21 cellular contexts compared by ENCODE assay signal in the genomic region with DNA sequence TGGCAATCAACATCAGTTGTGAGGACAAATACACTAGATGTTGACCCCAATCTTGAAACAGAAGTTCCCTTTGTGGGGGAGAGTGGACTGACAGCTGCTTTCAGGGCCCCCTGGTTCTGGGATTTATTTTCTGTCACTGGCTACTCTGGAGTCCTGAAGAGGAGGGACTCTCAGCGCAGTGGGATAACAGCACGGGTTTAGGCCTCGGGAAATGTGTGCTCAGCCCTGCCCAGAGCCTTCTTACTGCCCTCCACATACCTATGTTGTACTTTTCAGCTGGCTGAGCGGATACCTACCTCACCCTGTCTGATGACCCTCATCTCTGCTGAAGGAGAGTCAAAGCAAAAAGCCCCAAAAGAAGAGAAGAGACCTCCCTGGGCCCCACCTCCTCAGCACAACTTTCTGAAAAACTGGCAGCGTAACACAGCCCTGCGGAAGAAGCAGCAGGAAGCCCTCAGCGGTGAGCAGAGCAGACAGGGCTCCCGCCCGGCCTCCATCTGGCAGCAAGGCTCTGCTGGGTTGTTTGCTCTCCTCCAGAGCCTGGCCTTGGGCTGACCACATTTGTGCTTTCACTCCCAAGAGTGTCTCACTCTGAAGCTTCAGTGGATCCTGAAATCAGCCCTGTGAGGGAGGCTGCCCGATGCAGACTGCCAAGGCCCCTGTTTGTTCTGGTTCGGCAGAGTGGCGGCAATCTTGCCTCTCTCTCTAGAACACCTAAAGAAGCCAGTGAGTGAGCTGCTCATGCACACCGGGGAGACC. TPM values are rescaled to one million over a fixed set of nuclear protein-coding genes. Genes with fewer than 3 reads are reported as not detected.
DNase-seq lines count a peak whose midpoint lies in the region; FAIRE-seq and TF ChIP-seq lines count a peak whose summit lies in the region.
"Had no signal": no experiment of that assay in that cellular context is flagged by ENCODE, and none has a peak within 500 bp of the region (broad histone marks: within the 10 kb centered on the region; RNA-seq: fewer than 3 reads in every experiment).

No MANE protein-coding gene starts in this region.

- peak overlapping the region; percentile 69 for H3K27ac ChIP-seq in RWPE1
- no peak overlapping the region for H3K27ac ChIP-seq in H1 (ENCODE audit: low read depth, low read length)
- H3K27ac ChIP-seq in ovary, result peak overlapping the region; percentile 71 to 73
- H3K27ac ChIP-seq: upper lobe of left lung, VCaP had no signal

- H2BK5ac ChIP-seq in H1 (ENCODE audit: low read depth, low read length), result no peak overlapping the region

- TF ChIP-seq EP300 in H1 (IDR thresholded peaks at IDR 0.05; ENCODE audit: borderline replicate concordance in 1 of 2, low read depth in 2 of 2, low read length in 2 of 2) (no peak), ovary (IDR thresholded peaks at IDR 0.05) (no peak)

- no peak overlapping the region for H3K14ac ChIP-seq in H1 (ENCODE audit: insufficient read length)

- no peak overlapping the region for H2BK12ac ChIP-seq in H1 (ENCODE audit: low read depth, low read length)

- TF ChIP-seq RAD21 in H1 (IDR thresholded peaks at IDR 0.05 in 1 of 2, conservative IDR thresholded peaks at IDR 0.05 in 1 of 2; ENCODE audit: low read depth in 2 of 2, low read length in 2 of 2), result no peak

- H3K9ac ChIP-seq in H1 (replicated peaks in 1 of 4; ENCODE audit: extremely low read depth in 1 of 4, low read depth in 3 of 4, low read length in 3 of 4), result no peak overlapping the region; a peak in 1 of 7 replicates

- H3K4me1 ChIP-seq in Caco-2 (peaks cover 16% of the 10 kb centered on the region), H1 (replicated peaks in 1 of 4; ENCODE audit: control insufficient read depth in 3 of 4, insufficient read depth in 4 of 4, low read length in 3 of 4) (peaks cover 0 to 2% (median 0%) of the 10 kb centered on the region in 4 experiments; a peak in 2 of 7 replicates), ovary (ENCODE audit: insufficient read depth) (peaks cover 25% of the 10 kb centered on the region)
- H3K4me1 ChIP-seq: upper lobe of left lung had no signal

- peak overlapping the region; percentile 9; the same call in 1 of the 2 replicates for H4K8ac ChIP-seq in H1 (ENCODE audit: extremely low read depth, insufficient read depth, low read length)

- H3K79me2 ChIP-seq in H1 (ENCODE audit: control insufficient read depth in 1 of 2, insufficient read depth in 2 of 2, low read length in 2 of 2), result no peaks in the 10 kb centered on the region

- H3K18ac ChIP-seq in H1 (ENCODE audit: extremely low read depth, low read length), result no peak overlapping the region

- H3K4me1 Mint-ChIP-seq in Caco-2 (ENCODE audit: low read depth, unreplicated experiment), result peaks cover 34% of the 10 kb centered on the region
- peaks cover 7% of the 10 kb centered on the region for H3K4me1 Mint-ChIP-seq in activated CD4-positive, alpha-beta T cell treated with anti-CD3 and anti-CD28 coated beads, Interleukin-2, amount 10 ng/mL, durations not matched to agents 24 days and 14 days

- no peaks in the 10 kb centered on the region for H3K79me1 ChIP-seq in H1 (ENCODE audit: low read depth, low read length)

- 81% methylated on average over 12 of the region's 13 CpGs; no CpG with 5 or more reads in 1 of the 2 experiments for WGBS in H1 (ENCODE audit: extremely low coverage in 1 of 2, insufficient coverage in 1 of 2, insufficient read length in 1 of 2, insufficient replicate concordance in 2 of 2, low coverage in 1 of 2, low lambda C conversion rate in 2 of 2, missing lambda C conversion rate in 1 of 2), 2 experiments
- WGBS in ovary, 3 donors, result 17 to 33% (median 29%) methylated on average over 13 of the region's 13 CpGs

- no peaks in the 10 kb centered on the region for H3K36me3 Mint-ChIP-seq in Caco-2 (ENCODE audit: insufficient read depth, unreplicated experiment)
- H3K36me3 Mint-ChIP-seq in activated CD4-positive, alpha-beta T cell treated with anti-CD3 and anti-CD28 coated beads, Interleukin-2, amount 10 ng/mL, durations not matched to agents 24 days and 14 days (ENCODE audit: low read depth), result no peaks in the 10 kb centered on the region
- H3K36me3 Mint-ChIP-seq: CD8-positive, alpha-beta T cell; naive thymus-derived CD8-positive, alpha-beta T cell had no signal

- POLR2A ChIA-PET in Caco-2 (lab: Charles Lee), result no interaction called here
- POLR2A ChIA-PET in RWPE1 (lab: Yijun Ruan, JAX; ENCODE audit: low non-redundant PET), result no interaction called here
- POLR2A ChIA-PET in H1 (lab: Charles Lee; ENCODE audit: partially characterized antibody), result interaction anchor here (0.7 to 1.0 kb wide), 3 partner anchors 9 to 15 kb away, joined by 3 to 4 read pairs (median 3); no protein-coding TSS in a partner anchor
- POLR2A ChIA-PET in HEK293T (lab: Yijun Ruan, JAX), result interaction anchor here (1.4 kb wide), 1 partner anchor 24 kb away, joined by 5 read pairs; no protein-coding TSS in a partner anchor

- H3K9me3 ChIP-seq in Caco-2 (no peaks in the 10 kb centered on the region), H1 (ENCODE audit: insufficient read depth in 2 of 2, low read depth in 1 of 2, low read length in 1 of 2) (no peaks in the 10 kb centered on the region), ovary (no peaks in the 10 kb centered on the region)
- H3K9me3 ChIP-seq: upper lobe of left lung had no signal

- peak overlapping the region; percentile 12 for H3K27ac Mint-ChIP-seq in Caco-2 (ENCODE audit: unreplicated experiment)
- H3K27ac Mint-ChIP-seq in activated CD4-positive, alpha-beta T cell treated with anti-CD3 and anti-CD28 coated beads, Interleukin-2, amount 10 ng/mL, durations not matched to agents 24 days and 14 days, result no peak overlapping the region
- H3K27ac Mint-ChIP-seq: CD8-positive, alpha-beta T cell had no signal

- no peaks in the 10 kb centered on the region for H4K20me1 ChIP-seq in H1 (replicated peaks in 1 of 2; ENCODE audit: control insufficient read depth in 1 of 2, insufficient read depth in 2 of 2, low read length in 2 of 2)

- no peak for TF ChIP-seq POLR2A in H1 (IDR thresholded peaks at IDR 0.05; ENCODE audit: control extremely low read depth in 1 of 2, low read depth in 2 of 2, low read length in 2 of 2)
- TF ChIP-seq POLR2A in ovary (IDR thresholded peaks at IDR 0.05), result no peak

- no peak overlapping the region for H2BK120ac ChIP-seq in H1 (replicated peaks; ENCODE audit: low read depth, low read length)

- no peak overlapping the region for H3K23ac ChIP-seq in H1 (ENCODE audit: insufficient read length)

- H3K23me2 ChIP-seq in H1 (ENCODE audit: low read depth, low read length), result no peaks in the 10 kb centered on the region

- no peaks in the 10 kb centered on the region for H3K9me3 Mint-ChIP-seq in Caco-2 (ENCODE audit: unreplicated experiment)
- no peaks in the 10 kb centered on the region for H3K9me3 Mint-ChIP-seq in activated CD4-positive, alpha-beta T cell treated with anti-CD3 and anti-CD28 coated beads, Interleukin-2, amount 10 ng/mL, durations not matched to agents 24 days and 14 days
- H3K9me3 Mint-ChIP-seq: CD8-positive, alpha-beta T cell; naive thymus-derived CD8-positive, alpha-beta T cell had no signal

- CTCF ChIA-PET in Caco-2 (lab: Charles Lee) (no interaction called here), RWPE1 (lab: Yijun Ruan, JAX) (interaction anchor here (0.6 to 1.2 kb wide), 4 partner anchors 17 to 67 kb away, joined by 3 to 7 read pairs (median 4); partner anchors contain the start of gene SPATA20), H1 (lab: Charles Lee; ENCODE audit: partially characterized antibody) (interaction anchor here (0.6 to 2.7 kb wide), 7 partner anchors 11 to 318 kb away, joined by 3 to 12 read pairs (median 3); no protein-coding TSS in a partner anchor), HEK293T (lab: Yijun Ruan, JAX) (interaction anchor here (1.0 kb wide), 1 partner anchor 35 kb away, joined by 3 read pairs; no protein-coding TSS in a partner anchor)

- H2AK5ac ChIP-seq in H1 (ENCODE audit: low read depth, low read length), result no peak overlapping the region

- no peak overlapping the region for H4K91ac ChIP-seq in H1 (replicated peaks; ENCODE audit: insufficient read length, low read length)

- no peak overlapping the region for H3K4me2 ChIP-seq in H1 (ENCODE audit: insufficient read depth in 1 of 2, low read depth in 2 of 2, low read length in 2 of 2)

- no peak overlapping the region for H3K56ac ChIP-seq in H1 (replicated peaks; ENCODE audit: insufficient read length, low read depth, low read length)

- TF ChIP-seq CTCF in Caco-2 (IDR thresholded peaks at IDR 0.05; ENCODE audit: insufficient read depth in 1 of 2, low read depth in 1 of 2, low read length in 1 of 2, severe bottlenecking in 1 of 2, unreplicated experiment in 1 of 2) (no peak), RWPE1 (conservative IDR thresholded peaks at IDR 0.05; ENCODE audit: low read depth) (no peak), H1 (IDR thresholded peaks at IDR 0.05; ENCODE audit: control extremely low read depth in 1 of 3, insufficient read depth in 1 of 3, low read depth in 1 of 3, low read length in 3 of 3) (no peak), ovary (IDR thresholded peaks at IDR 0.05) (no peak)

- H3K36me3 ChIP-seq in Caco-2 (ENCODE audit: control insufficient read depth, insufficient read depth, low read length) (no peaks in the 10 kb centered on the region), H1 (ENCODE audit: control insufficient read depth in 2 of 4, insufficient read depth in 4 of 4, low read length in 3 of 4) (no peaks in the 10 kb centered on the region), ovary (no peaks in the 10 kb centered on the region)
- H3K36me3 ChIP-seq: upper lobe of left lung had no signal

- H3K27me3 Mint-ChIP-seq in Caco-2 (ENCODE audit: insufficient read depth, unreplicated experiment), result no peaks in the 10 kb centered on the region
- no peaks in the 10 kb centered on the region for H3K27me3 Mint-ChIP-seq in activated CD4-positive, alpha-beta T cell treated with anti-CD3 and anti-CD28 coated beads, Interleukin-2, amount 10 ng/mL, durations not matched to agents 24 days and 14 days
- H3K27me3 Mint-ChIP-seq: naive thymus-derived CD8-positive, alpha-beta T cell had no signal

- BruUV-seq in Caco-2 (replicated peaks; lab: Mats Ljungman, UMichigan), result no TSS peak

- H3K4ac ChIP-seq in H1 (replicated peaks; ENCODE audit: insufficient read length, low read depth, low read length), result no peak overlapping the region

- DNase-seq in Caco-2 (peak in 1 of 2 experiments; percentile 37), RWPE1 (ENCODE audit: low spot score) (no peak), H1 (ENCODE audit: low read depth in 1 of 2, low spot score in 2 of 2) (no peak), ovary (peak; percentile 73 to 87 (median 78)), HEK293T (ENCODE audit: extremely low spot score) (no peak), OCI-M1 (lab: John Stamatoyannopoulos, UW) (no peak)
- DNase-seq in activated CD4-positive, alpha-beta T cell treated with anti-CD3 and anti-CD28 coated beads, Interleukin-2, amount 10 ng/mL, durations not matched to agents 24 days and 14 days, result no peak
- no peak for DNase-seq in activated T-cell treated with anti-CD3 and anti-CD28 coated beads, Interleukin-2, amount 50 U/mL, for 1 hour
- DNase-seq: CD8-positive, alpha-beta T cell; naive thymus-derived CD8-positive, alpha-beta T cell; NCI-H2029; NCI-H774; stimulated activated CD4-positive, alpha-beta T cell treated with anti-CD3 and anti-CD28 coated beads, Interleukin-4, amount 100 ng/mL, for 4 hours; SW 1271; upper lobe of left lung had no signal

- H3K4me3 ChIP-seq in Caco-2 (ENCODE audit: low read depth, low read length), result no peak overlapping the region
- H3K4me3 ChIP-seq in H1 (ENCODE audit: extremely low read depth in 1 of 4, insufficient read depth in 2 of 4, low read depth in 3 of 4, low read length in 4 of 4), result no peak overlapping the region
- H3K4me3 ChIP-seq in ovary, result no peak overlapping the region
- H3K4me3 ChIP-seq: GM12878, upper lobe of left lung had no signal

- no peak overlapping the region for H4K5ac ChIP-seq in H1 (ENCODE audit: insufficient read length, low read depth, low read length)

- no peak overlapping the region for H2AFZ ChIP-seq in H1 (ENCODE audit: low read length)

- H3K4me3 Mint-ChIP-seq in Caco-2 (ENCODE audit: unreplicated experiment), result no peak overlapping the region
- no peak overlapping the region for H3K4me3 Mint-ChIP-seq in activated CD4-positive, alpha-beta T cell treated with anti-CD3 and anti-CD28 coated beads, Interleukin-2, amount 10 ng/mL, durations not matched to agents 24 days and 14 days
- H3K4me3 Mint-ChIP-seq: CD8-positive, alpha-beta T cell; naive thymus-derived CD8-positive, alpha-beta T cell had no signal

- FAIRE-seq in H1 (lab: Jason Lieb, UNC), result no peak
- FAIRE-seq: endometrium, GM12878 had no signal

- H2BK15ac ChIP-seq in H1 (ENCODE audit: low read length), result no peak overlapping the region

- intact Hi-C loops in Caco-2 (cut with micrococcal nuclease; ENCODE audit: unreplicated experiment) (no loop called here), ovary (cut with DNase I) (no loop called here)
- intact Hi-C loops in activated CD4-positive, alpha-beta T cell treated with anti-CD3 and anti-CD28 coated beads, Interleukin-2, amount 10 ng/mL, durations not matched to agents 24 days and 14 days (cut with micrococcal nuclease), result no loop called here

- no peak overlapping the region for H2BK20ac ChIP-seq in H1 (ENCODE audit: low read length)

- H3K27me3 ChIP-seq in Caco-2 (replicated peaks; ENCODE audit: control insufficient read depth, insufficient read depth, low read length) (no peaks in the 10 kb centered on the region), H1 (replicated peaks in 1 of 4; ENCODE audit: control insufficient read depth in 3 of 4, extremely low read depth in 1 of 4, insufficient read depth in 3 of 4, low read length in 3 of 4) (no peaks in the 10 kb centered on the region; a peak in 1 of 7 replicates), ovary (no peaks in the 10 kb centered on the region)
- H3K27me3 ChIP-seq: upper lobe of left lung had no signal

RNA-seq across cellular contexts. Expression of gene MYCBPAP, which starts 10.2 kb away (rescaled TPM):
- total RNA-seq in Caco-2 (2022) (1.3 and 2.7 TPM in 2 replicates), ovary (1 to 10 TPM; 2.5 to 8.1 (median 4.5) TPM)
- total RNA-seq in H1 (2021; fragmentation: NEBNext Ultra II Directional; extraction: Animal tissue kit (Norgen Biotek cat#: 25700)), result 1.7 and 3.3 TPM in 2 replicates
- polyA plus RNA-seq in H1 (2011; rRNA removed) (0.89 and 1.2 TPM in 2 replicates), ovary (1 to 10 TPM; 3.2 to 9.7 TPM)
- polyA plus RNA-seq in H1 (2011; cell fraction: cytosol; rRNA removed), result 2.8 TPM
- polyA plus RNA-seq in H1 (2011; cell fraction: nucleus; rRNA removed), result 9.0 TPM
- polyA plus RNA-seq in H1 (2012, experiment 1 of 2), result 0.88 to 2.6 TPM (median 2.1 TPM) in 4 replicates
- 1.0 TPM for polyA plus RNA-seq in H1 (2012, experiment 2 of 2)
- 0.85 TPM for polyA plus RNA-seq in H1 (2013, experiment 1 of 2)
- polyA plus RNA-seq in H1 (2013, experiment 2 of 2), result 0.68 TPM
- 2.2 and 2.6 TPM in 2 replicates for polyA minus RNA-seq in H1 (2011; rRNA and poly(A)+ RNA removed)
- 2.4 TPM for polyA minus RNA-seq in H1 (2011; cell fraction: cytosol; rRNA and poly(A)+ RNA removed)
- 6.1 TPM for polyA minus RNA-seq in H1 (2011; cell fraction: nucleus; rRNA and poly(A)+ RNA removed)
- total RNA-seq in activated CD4-positive, alpha-beta T cell treated with anti-CD3 and anti-CD28 coated beads, Interleukin-2, amount 10 ng/mL, durations not matched to agents 24 days and 14 days, result 3.5 TPM in 2 replicates
- total RNA-seq: M059J had no signal

RNA-seq across cellular contexts. Expression of gene EPN3, which starts 14.1 kb away (rescaled TPM):
- total RNA-seq in Caco-2 (2022), result 49.4 and 53.2 TPM in 2 replicates
- 5.8 and 7.9 TPM in 2 replicates for total RNA-seq in H1 (2021; fragmentation: NEBNext Ultra II Directional; extraction: Animal tissue kit (Norgen Biotek cat#: 25700))
- polyA plus RNA-seq in H1 (2011; rRNA removed), result 6.7 and 8.1 TPM in 2 replicates
- 4.7 TPM for polyA plus RNA-seq in H1 (2011; cell fraction: cytosol; rRNA removed)
- 9.8 TPM for polyA plus RNA-seq in H1 (2011; cell fraction: nucleus; rRNA removed)
- 4.6 to 8.1 TPM (median 4.8 TPM) in 4 replicates for polyA plus RNA-seq in H1 (2012, experiment 1 of 2)
- polyA plus RNA-seq in H1 (2012, experiment 2 of 2), result 18.3 TPM
- 4.9 TPM for polyA plus RNA-seq in H1 (2013, experiment 1 of 2)
- polyA plus RNA-seq in H1 (2013, experiment 2 of 2), result 5.5 TPM
- 3.8 and 4.1 TPM in 2 replicates for polyA minus RNA-seq in H1 (2011; rRNA and poly(A)+ RNA removed)
- polyA minus RNA-seq in H1 (2011; cell fraction: cytosol; rRNA and poly(A)+ RNA removed), result 5.2 TPM
- 11.3 TPM for polyA minus RNA-seq in H1 (2011; cell fraction: nucleus; rRNA and poly(A)+ RNA removed)
- 10 to 100 TPM in 6 of 7 donors, 1 to 10 TPM in 1; 8.8 to 33.4 (median 22.4) TPM for total RNA-seq in ovary
- polyA plus RNA-seq in ovary, result 1 to 10 TPM; 6.2 to 7.3 TPM
- total RNA-seq in activated CD4-positive, alpha-beta T cell treated with anti-CD3 and anti-CD28 coated beads, Interleukin-2, amount 10 ng/mL, durations not matched to agents 24 days and 14 days, result not detected in 2 replicates
- total RNA-seq: activated CD8-positive, alpha-beta memory T cell treated with anti-CD3 and anti-CD28 coated beads for 36 hours; CD8-positive, alpha-beta T cell; GM12878; naive thymus-derived CD8-positive, alpha-beta T cell had no signal
- polyA plus RNA-seq: naive thymus-derived CD8-positive, alpha-beta T cell had no signal

RNA-seq across cellular contexts. Expression of gene SPATA20, which starts 28.5 kb away (rescaled TPM):
- total RNA-seq in Caco-2 (2022) (149 and 176 TPM in 2 replicates), ovary (10 to 100 TPM; 53.7 to 81.2 (median 62.6) TPM)
- 16.2 and 16.7 TPM in 2 replicates for total RNA-seq in H1 (2021; fragmentation: NEBNext Ultra II Directional; extraction: Animal tissue kit (Norgen Biotek cat#: 25700))
- polyA plus RNA-seq in H1 (2011; rRNA removed) (17.5 and 23.2 TPM in 2 replicates), ovary (10 to 100 TPM; 43.5 to 55.4 TPM)
- polyA plus RNA-seq in H1 (2011; cell fraction: cytosol; rRNA removed), result 18.3 TPM
- 124 TPM for polyA plus RNA-seq in H1 (2011; cell fraction: nucleus; rRNA removed)
- polyA plus RNA-seq in H1 (2012, experiment 1 of 2), result 10.5 to 22.8 TPM (median 22.0 TPM) in 4 replicates
- 15.5 TPM for polyA plus RNA-seq in H1 (2012, experiment 2 of 2)
- 16.1 TPM for polyA plus RNA-seq in H1 (2013, experiment 1 of 2)
- polyA plus RNA-seq in H1 (2013, experiment 2 of 2), result 14.2 TPM
- 9.0 and 10.5 TPM in 2 replicates for polyA minus RNA-seq in H1 (2011; rRNA and poly(A)+ RNA removed)
- polyA minus RNA-seq in H1 (2011; cell fraction: cytosol; rRNA and poly(A)+ RNA removed), result 10.6 TPM
- 32.9 TPM for polyA minus RNA-seq in H1 (2011; cell fraction: nucleus; rRNA and poly(A)+ RNA removed)
- 21.6 and 22.4 TPM in 2 replicates for total RNA-seq in activated CD4-positive, alpha-beta T cell treated with anti-CD3 and anti-CD28 coated beads, Interleukin-2, amount 10 ng/mL, durations not matched to agents 24 days and 14 days

RNA-seq across cellular contexts. Expression of gene RSAD1, which starts 39.8 kb away (rescaled TPM):
- total RNA-seq in Caco-2 (2022) (85.3 and 93.9 TPM in 2 replicates), ovary (10 to 100 TPM; 21.2 to 48.0 (median 40.5) TPM)
- total RNA-seq in H1 (2021; fragmentation: NEBNext Ultra II Directional; extraction: Animal tissue kit (Norgen Biotek cat#: 25700)), result 31.3 and 33.5 TPM in 2 replicates
- polyA plus RNA-seq in H1 (2011; rRNA removed) (17.9 and 21.9 TPM in 2 replicates), ovary (10 to 100 TPM; 24.2 to 26.2 TPM)
- 27.8 TPM for polyA plus RNA-seq in H1 (2011; cell fraction: cytosol; rRNA removed)
- polyA plus RNA-seq in H1 (2011; cell fraction: nucleus; rRNA removed), result 69.5 TPM
- 19.7 to 31.1 TPM (median 26.9 TPM) in 4 replicates for polyA plus RNA-seq in H1 (2012, experiment 1 of 2)
- 14.4 TPM for polyA plus RNA-seq in H1 (2012, experiment 2 of 2)
- 16.6 TPM for polyA plus RNA-seq in H1 (2013, experiment 1 of 2)
- 14.4 TPM for polyA plus RNA-seq in H1 (2013, experiment 2 of 2)
- polyA minus RNA-seq in H1 (2011; rRNA and poly(A)+ RNA removed), result 18.8 and 19.6 TPM in 2 replicates
- polyA minus RNA-seq in H1 (2011; cell fraction: cytosol; rRNA and poly(A)+ RNA removed), result 22.9 TPM
- 41.0 TPM for polyA minus RNA-seq in H1 (2011; cell fraction: nucleus; rRNA and poly(A)+ RNA removed)
- total RNA-seq in activated CD4-positive, alpha-beta T cell treated with anti-CD3 and anti-CD28 coated beads, Interleukin-2, amount 10 ng/mL, durations not matched to agents 24 days and 14 days, result 53.6 and 61.2 TPM in 2 replicates

RNA-seq across cellular contexts. Expression of gene CACNA1G, which starts 42.1 kb away (rescaled TPM):
- total RNA-seq in Caco-2 (2022) (1.4 and 1.6 TPM in 2 replicates), ovary (10 to 100 TPM in 3 of 7 donors, 1 to 10 TPM in 4; 1.9 to 39.1 (median 6.5) TPM)
- 4.8 and 4.9 TPM in 2 replicates for total RNA-seq in H1 (2021; fragmentation: NEBNext Ultra II Directional; extraction: Animal tissue kit (Norgen Biotek cat#: 25700))
- polyA plus RNA-seq in H1 (2011; rRNA removed) (2.9 and 4.8 TPM in 2 replicates), ovary (1 to 10 TPM; 1.0 to 1.2 TPM)
- 3.4 TPM for polyA plus RNA-seq in H1 (2011; cell fraction: cytosol; rRNA removed)
- polyA plus RNA-seq in H1 (2011; cell fraction: nucleus; rRNA removed), result 10.8 TPM
- polyA plus RNA-seq in H1 (2012, experiment 1 of 2), result 4.0 to 4.7 TPM (median 4.5 TPM) in 4 replicates
- polyA plus RNA-seq in H1 (2012, experiment 2 of 2), result 4.1 TPM
- polyA plus RNA-seq in H1 (2013, experiment 1 of 2), result 2.5 TPM
- 2.6 TPM for polyA plus RNA-seq in H1 (2013, experiment 2 of 2)
- 5.9 and 6.1 TPM in 2 replicates for polyA minus RNA-seq in H1 (2011; rRNA and poly(A)+ RNA removed)
- polyA minus RNA-seq in H1 (2011; cell fraction: cytosol; rRNA and poly(A)+ RNA removed), result 3.8 TPM
- 7.7 TPM for polyA minus RNA-seq in H1 (2011; cell fraction: nucleus; rRNA and poly(A)+ RNA removed)
- total RNA-seq in activated CD4-positive, alpha-beta T cell treated with anti-CD3 and anti-CD28 coated beads, Interleukin-2, amount 10 ng/mL, durations not matched to agents 24 days and 14 days, result 0.07 TPM in 1 of 2 replicates, not detected in the other
- total RNA-seq: bronchial epithelial cell had no signal
- polyA plus RNA-seq: naive thymus-derived CD8-positive, alpha-beta T cell had no signal

Comparison
In these comparisons a context has a peak if more than half of its experiments do, and no peak if none do; other contexts are left out.
1. DNase-seq: peak in ovary (5 of 5); none in RWPE1 (single experiment), H1 (0 of 2), activated CD4-positive, alpha-beta T cell treated with anti-CD3 and anti-CD28 coated beads, Interleukin-2, amount 10 ng/mL, durations not matched to agents 24 days and 14 days (single experiment), HEK293T (single experiment), OCI-M1 (single experiment) and activated T-cell treated with anti-CD3 and anti-CD28 coated beads, Interleukin-2, amount 50 U/mL, for 1 hour (single experiment).
2. POLR2A ChIA-PET loops: an anchor here in H1 (0.7 to 1.0 kb wide) and HEK293T (1.4 kb wide); none called in Caco-2 and RWPE1.